ENCODE assay signal across 35 cellular contexts in the genomic region with DNA sequence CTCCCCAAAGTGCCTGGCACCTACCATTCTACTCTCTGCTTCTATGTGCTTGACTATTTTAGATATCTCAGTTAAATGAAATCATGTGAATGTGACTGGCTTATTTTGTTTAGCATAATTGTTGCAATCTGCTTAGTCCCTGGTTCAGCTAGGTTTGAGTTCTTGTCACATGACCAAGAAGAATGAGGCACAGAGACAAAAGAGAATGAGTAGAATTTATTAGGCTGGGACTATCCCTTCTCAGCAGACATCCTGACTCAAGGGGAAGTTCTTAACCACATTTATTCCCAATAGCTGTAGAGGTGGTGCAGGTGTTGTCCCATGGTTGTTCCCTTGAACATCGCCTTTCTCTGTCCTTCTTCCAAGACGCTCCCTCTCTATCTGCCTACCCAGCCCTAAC.
DNase-seq lines count a peak whose midpoint lies in the region; ATAC-seq, FAIRE-seq and TF ChIP-seq lines count a peak whose summit lies in the region.
"Had no signal": no experiment of that assay in that cellular context is flagged by ENCODE, and none has a peak within 500 bp of the region (broad histone marks: within the 10 kb centered on the region; RNA-seq: fewer than 3 reads in every experiment).

No MANE protein-coding gene starts in this region.

- H3K4me1 ChIP-seq in K562 (replicated peaks in 1 of 2; ENCODE audit: control insufficient read depth in 2 of 2, insufficient read depth in 2 of 2, low read length in 2 of 2) = no peaks in the 10 kb centered on the region
- H3K4me1 ChIP-seq in esophagus squamous epithelium = no peaks in the 10 kb centered on the region
- H3K4me1 ChIP-seq: A549; BE2C; BLaER1; BLaER1 treated with 17β-estradiol and CSF1 and Interleukin-3, amounts not matched to agents 10 nM and 100 nM; Caco-2 had no signal

- POLR2A ChIA-PET in K562 (lab: Yijun Ruan, JAX) = no interaction called here

- WGBS in K562 (ENCODE audit: insufficient coverage, low coverage, missing lambda C conversion rate) = 0% methylated on average over 2 of the region's 2 CpGs
- 87 to 94% methylated on average over 2 of the region's 2 CpGs for WGBS in esophagus squamous epithelium, 2 donors

- H3K36me3 ChIP-seq in K562 (ENCODE audit: control insufficient read depth, insufficient read depth, low read length) (no peaks in the 10 kb centered on the region), esophagus squamous epithelium (no peaks in the 10 kb centered on the region)
- H3K36me3 ChIP-seq: BE2C; BLaER1; BLaER1 treated with 17β-estradiol and CSF1 and Interleukin-3, amounts not matched to agents 10 nM and 100 nM had no signal

- peaks cover 0 to 7% of the 10 kb centered on the region in 2 donors for H3K4me1 Mint-ChIP-seq in stimulated activated naive B cell treated with anti-CD40 and anti-IgM and Interleukin-4, amounts not matched to agents 10 μg/mL and 1 μg/mL and 100 μg/mL, for 72 hours
- H3K4me1 Mint-ChIP-seq: B cell; CD14-positive monocyte; CD4-positive, alpha-beta memory T cell; CD4-positive, CD25-positive, alpha-beta regulatory T cell; CD8-positive, alpha-beta memory T cell had no signal

- no TSS peak for BruUV-seq in K562 (replicated peaks; lab: Mats Ljungman, UMichigan)

- ATAC-seq in GM18520 (IDR thresholded peaks at IDR 0.05; ENCODE audit: unreplicated experiment) (peak; percentile 46), K562 (no peak)
- ATAC-seq in stimulated activated naive B cell treated with anti-CD40 and anti-IgM and Interleukin-4, amounts not matched to agents 10 μg/mL and 1 μg/mL and 100 μg/mL, for 72 hours (replicated peaks) = peak; percentile 41 to 71
- ATAC-seq: A549; CD8-positive, alpha-beta T cell had no signal

- no peak for DNase-seq in GM12892 (ENCODE audit: insufficient read length)
- DNase-seq in K562 (ENCODE audit: extremely low read depth in 1 of 4, low spot score in 3 of 4) = no peak
- DNase-seq in stimulated activated naive B cell treated with anti-CD40 and anti-IgM and Interleukin-4, amounts not matched to agents 10 μg/mL and 1 μg/mL and 100 μg/mL, for 72 hours = no peak
- DNase-seq in amniotic stem cell (lab: John Stamatoyannopoulos, UW) = no peak
- DNase-seq in NCI-H187 treated with DMSO at 0.1 percent for 48 hours (lab: John Stamatoyannopoulos, UW) = no peak
- no peak for DNase-seq in HPDE6-E6E7 (ENCODE audit: extremely low spot score)
- DNase-seq in esophagus squamous epithelium (lab: John Stamatoyannopoulos, UW) = no peak
- DNase-seq: 8988T; ACHN; AML-193; BE2C; C1 segment of cervical spinal cord; Caco-2; Calu3; CD4-positive, alpha-beta memory T cell; CD4-positive, alpha-beta T cell; CD4-positive, CD25-positive, alpha-beta regulatory T cell; CD8-positive, alpha-beta memory T cell; CD8-positive, alpha-beta T cell; COR-L47; DMS 273 treated with DMSO at 0.1 percent for 48 hours; DMS153; DMS53; DMS79; DMS79 treated with DMSO at 0.1 percent for 48 hours; DND-41; EL had no signal

- no peak for TF ChIP-seq EP300 in K562 (IDR thresholded peaks at IDR 0.05; ENCODE audit: low read length)

- H3K4me2 ChIP-seq in K562 (ENCODE audit: insufficient read depth, low read length) = no peak overlapping the region
- H3K4me2 ChIP-seq: A549; BLaER1; BLaER1 treated with 17β-estradiol and CSF1 and Interleukin-3, amounts not matched to agents 10 nM and 100 nM had no signal

- H3K9ac ChIP-seq in K562 (ENCODE audit: insufficient read depth in 1 of 2, low read depth in 2 of 2, low read length in 2 of 2) = no peak overlapping the region
- H3K9ac ChIP-seq: BLaER1; BLaER1 treated with 17β-estradiol and CSF1 and Interleukin-3, amounts not matched to agents 10 nM and 100 nM had no signal

- no peak overlapping the region for H3K4me3 Mint-ChIP-seq in stimulated activated naive B cell treated with anti-CD40 and anti-IgM and Interleukin-4, amounts not matched to agents 10 μg/mL and 1 μg/mL and 100 μg/mL, for 72 hours
- H3K4me3 Mint-ChIP-seq: B cell; CD14-positive monocyte; CD4-positive, alpha-beta memory T cell; CD4-positive, alpha-beta T cell; CD4-positive, CD25-positive, alpha-beta regulatory T cell; CD8-positive, alpha-beta memory T cell; CD8-positive, alpha-beta T cell had no signal

- H3K4me3 ChIP-seq in K562 = no peak overlapping the region
- H3K4me3 ChIP-seq in esophagus squamous epithelium = no peak overlapping the region
- H3K4me3 ChIP-seq: A549; BLaER1; BLaER1 treated with 17β-estradiol and CSF1 and Interleukin-3, amounts not matched to agents 10 nM and 100 nM had no signal

- H3K9me3 ChIP-seq in K562 (replicated peaks; ENCODE audit: control insufficient read depth, insufficient read depth, low read depth, low read length) = no peaks in the 10 kb centered on the region
- no peaks in the 10 kb centered on the region for H3K9me3 ChIP-seq in esophagus squamous epithelium
- H3K9me3 ChIP-seq: A549; BE2C; BLaER1; BLaER1 treated with 17β-estradiol and CSF1 and Interleukin-3, amounts not matched to agents 10 nM and 100 nM; Caco-2 had no signal

- H3K36me3 Mint-ChIP-seq in stimulated activated naive B cell treated with anti-CD40 and anti-IgM and Interleukin-4, amounts not matched to agents 10 μg/mL and 1 μg/mL and 100 μg/mL, for 72 hours = no peaks in the 10 kb centered on the region
- H3K36me3 Mint-ChIP-seq: CD14-positive monocyte; CD4-positive, alpha-beta memory T cell; CD4-positive, CD25-positive, alpha-beta regulatory T cell; CD8-positive, alpha-beta memory T cell; CD8-positive, alpha-beta T cell had no signal

- H4K20me1 ChIP-seq in K562 (replicated peaks; ENCODE audit: control insufficient read depth, insufficient read depth, low read length) = no peaks in the 10 kb centered on the region
- H4K20me1 ChIP-seq: BLaER1; BLaER1 treated with 17β-estradiol and CSF1 and Interleukin-3, amounts not matched to agents 10 nM and 100 nM had no signal

- intact Hi-C loops in K562 (cut with micrococcal nuclease) (no loop called here), esophagus squamous epithelium (cut with DNase I) (no loop called here)

- H3K27me3 Mint-ChIP-seq in stimulated activated naive B cell treated with anti-CD40 and anti-IgM and Interleukin-4, amounts not matched to agents 10 μg/mL and 1 μg/mL and 100 μg/mL, for 72 hours = no peaks in the 10 kb centered on the region
- H3K27me3 Mint-ChIP-seq: B cell; CD4-positive, alpha-beta memory T cell; CD4-positive, alpha-beta T cell; CD4-positive, CD25-positive, alpha-beta regulatory T cell; CD8-positive, alpha-beta memory T cell had no signal

- H3K9me3 Mint-ChIP-seq in stimulated activated naive B cell treated with anti-CD40 and anti-IgM and Interleukin-4, amounts not matched to agents 10 μg/mL and 1 μg/mL and 100 μg/mL, for 72 hours = no peaks in the 10 kb centered on the region
- H3K9me3 Mint-ChIP-seq: CD4-positive, alpha-beta memory T cell; CD8-positive, alpha-beta memory T cell had no signal

- CTCF ChIA-PET in K562 (lab: Yijun Ruan, JAX; ENCODE audit: low intra/inter-chr PET ratio) = no interaction called here

- no peaks in the 10 kb centered on the region for H3K9me1 ChIP-seq in K562 (ENCODE audit: control insufficient read depth, insufficient read depth, low read length)

- H2AFZ ChIP-seq in K562 (ENCODE audit: low read depth, low read length) = no peak overlapping the region

- in situ Hi-C loops in K562 (cut with MboI) = no loop called here

- TF ChIP-seq CTCF in K562 (IDR thresholded peaks at IDR 0.05 in 2 of 3, conservative IDR thresholded peaks at IDR 0.05 in 1 of 3; ENCODE audit: insufficient read depth in 2 of 3, low read depth in 1 of 3, low read length in 3 of 3) (no peak), esophagus squamous epithelium (IDR thresholded peaks at IDR 0.05) (no peak)

- H3K27ac ChIP-seq in K562 (ENCODE audit: extremely low read depth, low read depth, low read length) = no peak overlapping the region
- no peak overlapping the region for H3K27ac ChIP-seq in esophagus squamous epithelium
- H3K27ac ChIP-seq: 22Rv1; A549; BLaER1; BLaER1 treated with 17β-estradiol and CSF1 and Interleukin-3, amounts not matched to agents 10 nM and 100 nM; C4-2B had no signal

- no peaks in the 10 kb centered on the region for H3K27me3 ChIP-seq in K562 (ENCODE audit: control insufficient read depth in 2 of 2, insufficient read depth in 2 of 2, low read length in 2 of 2)
- no peaks in the 10 kb centered on the region for H3K27me3 ChIP-seq in esophagus squamous epithelium
- H3K27me3 ChIP-seq: BE2C; BLaER1; BLaER1 treated with 17β-estradiol and CSF1 and Interleukin-3, amounts not matched to agents 10 nM and 100 nM had no signal

- no peak for TF ChIP-seq RAD21 in K562 (CRISPR knock-in tag; conservative IDR thresholded peaks at IDR 0.05 in 1 of 2, IDR thresholded peaks at IDR 0.05 in 1 of 2)

- TF ChIP-seq POLR2A in GM12892 (IDR thresholded peaks at IDR 0.05; ENCODE audit: low read depth, low read length) (no peak), K562 (conservative IDR thresholded peaks at IDR 0.05) (no peak), esophagus squamous epithelium (IDR thresholded peaks at IDR 0.05) (no peak)

- no peaks in the 10 kb centered on the region for H3K79me2 ChIP-seq in K562 (ENCODE audit: control insufficient read depth, insufficient read depth, low read length)

- peak; percentile 17 for FAIRE-seq in GM12892 (lab: Jason Lieb, UNC)
- no peak for FAIRE-seq in K562 (lab: Jason Lieb, UNC)
- FAIRE-seq: A549 had no signal

- no peak overlapping the region for H3K27ac Mint-ChIP-seq in stimulated activated naive B cell treated with anti-CD40 and anti-IgM and Interleukin-4, amounts not matched to agents 10 μg/mL and 1 μg/mL and 100 μg/mL, for 72 hours
- H3K27ac Mint-ChIP-seq: B cell; CD4-positive, alpha-beta memory T cell; CD4-positive, alpha-beta T cell; CD4-positive, CD25-positive, alpha-beta regulatory T cell; CD8-positive, alpha-beta memory T cell; CD8-positive, alpha-beta T cell had no signal

TF ChIP-seq in K562, 482 proteins besides CTCF, POLR2A, EP300 and RAD21:
- TF ChIP-seq, protein P1, sequence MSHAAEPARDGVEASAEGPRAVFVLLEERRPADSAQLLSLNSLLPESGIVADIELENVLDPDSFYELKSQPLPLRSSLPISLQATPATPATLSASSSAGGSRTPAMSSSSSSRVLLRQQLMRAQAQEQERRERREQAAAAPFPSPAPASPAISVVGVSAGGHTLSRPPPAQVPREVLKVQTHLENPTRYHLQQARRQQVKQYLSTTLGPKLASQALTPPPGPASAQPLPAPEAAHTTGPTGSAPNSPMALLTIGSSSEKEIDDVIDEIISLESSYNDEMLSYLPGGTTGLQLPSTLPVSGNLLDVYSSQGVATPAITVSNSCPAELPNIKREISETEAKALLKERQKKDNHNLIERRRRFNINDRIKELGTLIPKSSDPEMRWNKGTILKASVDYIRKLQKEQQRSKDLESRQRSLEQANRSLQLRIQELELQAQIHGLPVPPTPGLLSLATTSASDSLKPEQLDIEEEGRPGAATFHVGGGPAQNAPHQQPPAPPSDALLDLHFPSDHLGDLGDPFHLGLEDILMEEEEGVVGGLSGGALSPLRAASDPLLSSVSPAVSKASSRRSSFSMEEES (CRISPR knock-in tag; IDR thresholded peaks at IDR 0.05) = peak; percentile 61
- no peak for TF ChIP-seq RNF2 (IDR thresholded peaks at IDR 0.05)
